In the genomic region with DNA sequence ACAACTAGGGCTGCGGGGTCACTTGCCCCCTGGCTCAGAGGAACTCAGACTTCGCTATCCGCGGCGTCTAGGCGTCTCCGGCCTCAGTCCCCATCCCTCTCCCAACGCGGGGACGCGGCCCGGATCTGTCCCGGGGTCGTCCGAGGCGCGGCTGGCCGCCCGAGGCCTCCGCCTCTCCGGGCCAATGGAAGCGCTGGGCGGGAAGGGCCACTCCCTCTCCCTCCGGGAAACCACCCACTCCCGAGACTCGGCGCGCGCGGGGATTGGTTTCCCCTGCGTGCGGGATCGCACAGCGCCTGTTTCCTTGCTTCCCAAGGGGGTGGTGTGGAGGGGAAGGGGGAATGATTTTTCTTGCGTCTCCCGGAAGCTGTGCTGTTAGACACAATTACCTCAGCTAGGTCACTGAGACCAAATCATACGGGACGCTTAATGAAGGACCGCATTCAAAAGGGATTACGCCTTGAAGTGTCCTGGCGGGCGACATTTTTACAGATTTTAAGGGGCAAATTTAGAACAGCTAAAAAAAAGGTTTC, we compare ENCODE assay signal across 8 cellular contexts. TPM values are rescaled to one million over a fixed set of nuclear protein-coding genes. Genes with fewer than 3 reads are reported as not detected.
DNase-seq lines count a peak whose midpoint lies in the region; ATAC-seq and TF ChIP-seq lines count a peak whose summit lies in the region.

No MANE protein-coding gene starts in this region.

- peak; percentile 70 for DNase-seq in DMS53 treated with DMSO at 0.1 percent for 48 hours (lab: John Stamatoyannopoulos, UW; ENCODE audit: unreplicated experiment)
- no peak for DNase-seq in HFF-Myc (ENCODE audit: extremely low read depth, low read depth)
- DNase-seq in NCI-H2196 treated with DMSO at 0.1 percent for 48 hours (lab: John Stamatoyannopoulos, UW; ENCODE audit: unreplicated experiment): peak; percentile 19
- DNase-seq in activated naive CD8-positive, alpha-beta T cell treated with anti-CD3 and anti-CD28 coated beads for 36 hours: peak; percentile 28
- peak; percentile 87 for DNase-seq in Right ventricle myocardium superior
- peak; percentile 92 for DNase-seq in occipital lobe (lab: John Stamatoyannopoulos, UW)
- DNase-seq in activated effector memory CD4-positive, alpha-beta T cell treated with Interleukin-2 at 50 U/mL for 16 hours: no peak

- peak overlapping the region; percentile 61 for H3K4me3 ChIP-seq in HFF-Myc (replicated peaks; ENCODE audit: low read depth, low read length)

- peaks cover 10% of the 10 kb centered on the region for H3K27me3 Mint-ChIP-seq in activated naive CD8-positive, alpha-beta T cell treated with anti-CD3 and anti-CD28 coated beads for 36 hours

- H3K4me3 Mint-ChIP-seq in activated naive CD8-positive, alpha-beta T cell treated with anti-CD3 and anti-CD28 coated beads for 36 hours: peak overlapping the region; percentile 57

- H3K4me1 Mint-ChIP-seq in activated naive CD8-positive, alpha-beta T cell treated with anti-CD3 and anti-CD28 coated beads for 36 hours: peaks cover 25% of the 10 kb centered on the region

- TF ChIP-seq CTCF in HFF-Myc (IDR thresholded peaks at IDR 0.05; ENCODE audit: low read depth, low read length, missing control alignments): no peak

- no peaks in the 10 kb centered on the region for H3K36me3 Mint-ChIP-seq in activated naive CD8-positive, alpha-beta T cell treated with anti-CD3 and anti-CD28 coated beads for 36 hours

- intact Hi-C loops in Right ventricle myocardium superior (cut with DNase I): no loop called here

- no peaks in the 10 kb centered on the region for H3K9me3 Mint-ChIP-seq in activated naive CD8-positive, alpha-beta T cell treated with anti-CD3 and anti-CD28 coated beads for 36 hours

- no peak overlapping the region for H3K27ac Mint-ChIP-seq in activated naive CD8-positive, alpha-beta T cell treated with anti-CD3 and anti-CD28 coated beads for 36 hours

- ATAC-seq in Right ventricle myocardium superior (ENCODE audit: poor library complexity) (peak; percentile 95), HG03457 (IDR thresholded peaks at IDR 0.05; ENCODE audit: unreplicated experiment) (no peak)

RNA-seq across cellular contexts. Expression of a gene that starts 38.4 kb away (rescaled TPM):
- not detected for total RNA-seq in activated naive CD8-positive, alpha-beta T cell treated with anti-CD3 and anti-CD28 coated beads for 36 hours
- total RNA-seq in Right ventricle myocardium superior: 0.70 TPM
- 121 TPM for total RNA-seq in occipital lobe

RNA-seq across cellular contexts. Expression of a gene that starts 40.4 kb away (rescaled TPM):
- total RNA-seq in activated naive CD8-positive, alpha-beta T cell treated with anti-CD3 and anti-CD28 coated beads for 36 hours: not detected
- total RNA-seq in Right ventricle myocardium superior (0.22 TPM), occipital lobe (109 TPM)

Comparison
In these comparisons a context has a peak if more than half of its experiments do, and no peak if none do; other contexts are left out.
1. DNase-seq: peak in DMS53 treated with DMSO at 0.1 percent for 48 hours (single experiment), NCI-H2196 treated with DMSO at 0.1 percent for 48 hours (single experiment), activated naive CD8-positive, alpha-beta T cell treated with anti-CD3 and anti-CD28 coated beads for 36 hours (single experiment), Right ventricle myocardium superior (single experiment) and occipital lobe (single experiment); none in HFF-Myc (single experiment) and activated effector memory CD4-positive, alpha-beta T cell treated with Interleukin-2 at 50 U/mL for 16 hours (single experiment).
2. RNA of a gene that starts 38.4 kb away (total RNA-seq): 121 TPM in occipital lobe (single experiment); 0.70 TPM in Right ventricle myocardium superior (single experiment) and not detected in activated naive CD8-positive, alpha-beta T cell treated with anti-CD3 and anti-CD28 coated beads for 36 hours; every median in the first group is over 10 times any median in the second.
3. RNA of a gene that starts 40.4 kb away (total RNA-seq): 109 TPM in occipital lobe (single experiment); 0.22 TPM in Right ventricle myocardium superior (single experiment) and not detected in activated naive CD8-positive, alpha-beta T cell treated with anti-CD3 and anti-CD28 coated beads for 36 hours; every median in the first group is over 10 times any median in the second.